30 cellular contexts compared by ENCODE assay signal in the genomic region with DNA sequence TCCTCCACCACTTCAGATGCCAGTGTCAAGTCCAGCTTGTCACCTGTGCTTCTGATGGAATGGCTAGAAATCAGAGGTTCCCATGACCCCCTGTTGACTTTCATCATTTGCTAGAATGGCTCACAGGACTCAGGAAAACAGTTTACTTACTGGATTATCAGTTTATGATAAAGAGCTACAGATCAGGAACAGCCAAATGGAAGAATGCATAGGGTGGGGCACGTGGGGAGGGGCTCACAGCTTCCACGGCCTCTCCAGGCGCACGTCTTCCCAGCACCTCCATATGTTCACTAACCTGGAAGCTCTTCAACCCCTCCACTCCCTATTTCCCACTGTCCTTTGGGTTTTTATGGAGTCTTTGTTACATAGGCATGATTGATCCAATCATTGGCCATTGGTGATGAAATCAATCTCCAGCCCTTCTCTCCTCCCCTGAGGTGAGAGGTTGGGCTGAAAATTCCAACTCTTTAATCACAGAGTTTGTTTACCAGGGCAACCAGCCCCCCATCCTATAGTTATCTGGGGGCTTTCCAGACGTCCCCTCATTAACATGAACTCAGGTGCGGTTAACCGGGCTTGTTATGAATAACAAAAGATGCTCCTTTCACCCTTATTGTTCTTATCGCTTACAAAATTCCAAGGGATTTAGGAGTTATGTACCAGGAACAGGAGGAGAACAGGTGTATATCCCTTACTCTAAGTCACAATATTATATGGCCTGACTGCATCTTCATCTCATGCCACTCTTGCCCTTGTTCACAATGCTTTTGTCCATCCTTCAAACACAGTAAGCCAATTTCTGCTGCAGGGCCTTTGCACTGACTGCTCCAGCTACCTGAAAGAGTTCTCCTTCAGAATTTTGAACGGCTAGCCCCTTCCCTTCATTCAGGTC. TPM values are rescaled to one million over a fixed set of nuclear protein-coding genes. Genes with fewer than 3 reads are reported as not detected.
DNase-seq lines count a peak whose midpoint lies in the region; ATAC-seq and TF ChIP-seq lines count a peak whose summit lies in the region.
"Had no signal": no experiment of that assay in that cellular context is flagged by ENCODE, and none has a peak within 500 bp of the region (broad histone marks: within the 10 kb centered on the region; RNA-seq: fewer than 3 reads in every experiment).

No MANE protein-coding gene starts in this region.

- no peaks in the 10 kb centered on the region for H4K20me1 ChIP-seq in HCT116 (ENCODE audit: insufficient read depth)

- no peak for TF ChIP-seq EP300 in stomach (IDR thresholded peaks at IDR 0.05)

- BruUV-seq in HCT116 (replicated peaks; lab: Mats Ljungman, UMichigan): no TSS peak

- CTCF ChIA-PET in HCT116 (lab: Charles Lee): no interaction called here

- 0 out of 2 replicates have a peak, but pooled peaks cover under 1% of the 10 kb centered on the region for H3K79me2 ChIP-seq in HCT116 (ENCODE audit: insufficient read depth, low read length)

- no peak overlapping the region for H3K9ac ChIP-seq in HCT116 (ENCODE audit: low read length)

- H3K36me3 ChIP-seq in HCT116 (ENCODE audit: control insufficient read depth in 1 of 2, insufficient read depth in 2 of 2, low read length in 2 of 2) (no peaks in the 10 kb centered on the region), body of pancreas (replicated peaks in 1 of 2; ENCODE audit: insufficient read depth in 1 of 2, low read depth in 2 of 2) (no peaks in the 10 kb centered on the region), stomach (no peaks in the 10 kb centered on the region), left lung (peaks cover 0 to 6% of the 10 kb centered on the region in 2 donors)
- H3K36me3 ChIP-seq: esophagus squamous epithelium, neutrophil, tibial nerve had no signal

- H3K4me3 ChIP-seq in HCT116 (replicated peaks in 1 of 2; ENCODE audit: low read depth in 1 of 2, low read length in 2 of 2) (no peak overlapping the region), body of pancreas (no peak overlapping the region), stomach (no peak overlapping the region), left lung (no peak overlapping the region)
- H3K4me3 ChIP-seq: esophagus squamous epithelium, heart right ventricle, tibial nerve had no signal

- TF ChIP-seq CTCF in HCT116 (IDR thresholded peaks at IDR 0.05 in 2 of 3, conservative IDR thresholded peaks at IDR 0.05 in 1 of 3; ENCODE audit: borderline replicate concordance in 1 of 3, insufficient read depth in 1 of 3, low read depth in 2 of 3, low read length in 2 of 3) (no peak), body of pancreas (IDR thresholded peaks at IDR 0.05) (no peak), stomach (IDR thresholded peaks at IDR 0.05) (no peak), left lung (IDR thresholded peaks at IDR 0.05) (no peak)

- WGBS in body of pancreas, 2 donors: 69 to 77% methylated on average over 9 of the region's 9 CpGs
- WGBS in stomach, 5 donors: 51 to 75% (median 63%) methylated on average over 9 of the region's 9 CpGs

- POLR2A ChIA-PET in HCT116 (lab: Charles Lee): no interaction called here

- no peaks in the 10 kb centered on the region for H3K9me2 ChIP-seq in HCT116 (ENCODE audit: insufficient read depth)

- TF ChIP-seq POLR2A in HCT116 (IDR thresholded peaks at IDR 0.05; ENCODE audit: borderline replicate concordance, extremely low read depth, insufficient read depth, insufficient read length) (no peak), body of pancreas (IDR thresholded peaks at IDR 0.05) (no peak), stomach (IDR thresholded peaks at IDR 0.05) (no peak)

- no peak for ATAC-seq in HCT116
- ATAC-seq in body of pancreas: no peak
- no peak for ATAC-seq in left lung
- no peak for ATAC-seq in GM21717 (IDR thresholded peaks at IDR 0.05; ENCODE audit: unreplicated experiment)
- ATAC-seq: foreskin keratinocyte, heart right ventricle, left colon, Panc1, sciatic nerve, T-helper 17 cell had no signal

- DNase-seq in HCT116 (ENCODE audit: low read depth, low spot score) (no peak), body of pancreas (no peak), iPS-NIHi11 (ENCODE audit: low spot score) (peak; percentile 62), stomach (peak; percentile 51), left lung (no peak)
- DNase-seq in stimulated activated CD4-positive, alpha-beta T cell treated with anti-CD3 and anti-CD28 coated beads, Interleukin-1b, Interleukin-23, amount 100 ng/mL, for 48 hours: no peak
- DNase-seq: activated CD4-positive, alpha-beta memory T cell treated with anti-CD3 and anti-CD28 coated beads, Interleukin-2, amount 10 ng/mL, durations not matched to agents 7 days and 5 days; activated CD4-positive, alpha-beta T cell treated with anti-CD3 and anti-CD28 coated beads for 1 hour; activated CD8-positive, alpha-beta memory T cell treated with anti-CD3 and anti-CD28 coated beads, Interleukin-2, amount 50 U/mL, for 4 hours; activated naive CD4-positive, alpha-beta T cell; central memory CD4-positive, alpha-beta T cell; DMS79 treated with DMSO at 0.1 percent for 48 hours; esophagus squamous epithelium; foreskin keratinocyte; GDM1; heart right ventricle; IMR-90; left colon; NCI-H146; NCI-H446; NCI-H748 treated with DMSO at 0.1 percent for 48 hours; Right ventricle myocardium superior; stimulated activated CD4-positive, alpha-beta T cell treated with anti-CD3 and anti-CD28 coated beads, Interleukin-12 subunit alpha, Interleukin-12 subunit beta, amount 100 ng/mL, for 4 hours; stimulated activated CD4-positive, alpha-beta T cell treated with anti-CD3 and anti-CD28 coated beads, Interleukin-4, amount 100 ng/mL, for 1 hour; T-helper 17 cell had no signal

- no peak overlapping the region for H2AFZ ChIP-seq in HCT116 (ENCODE audit: low read depth, low read length, poor library complexity, severe bottlenecking)

- H3K27me3 ChIP-seq in HCT116 (ENCODE audit: insufficient read depth, low read length): no peaks in the 10 kb centered on the region
- H3K27me3 ChIP-seq in body of pancreas: no peaks in the 10 kb centered on the region
- no peaks in the 10 kb centered on the region for H3K27me3 ChIP-seq in stomach
- no peaks in the 10 kb centered on the region for H3K27me3 ChIP-seq in left lung
- H3K27me3 ChIP-seq: esophagus squamous epithelium, foreskin keratinocyte, heart right ventricle, neutrophil, tibial nerve had no signal

- H3K9me3 ChIP-seq in HCT116 (ENCODE audit: control insufficient read depth in 1 of 2, insufficient read depth in 1 of 2, low read depth in 1 of 2, low read length in 2 of 2) (no peaks in the 10 kb centered on the region), body of pancreas (no peaks in the 10 kb centered on the region), stomach (no peaks in the 10 kb centered on the region), left lung (peaks cover 0 to 2% of the 10 kb centered on the region in 2 donors)
- H3K9me3 ChIP-seq: esophagus squamous epithelium, neutrophil had no signal

- H3K4me1 ChIP-seq in HCT116 (ENCODE audit: control insufficient read depth in 1 of 2, insufficient read depth in 2 of 2, low read length in 2 of 2) (peaks cover 58 to 72% of the 10 kb centered on the region in 2 experiments), body of pancreas (peaks cover 92% of the 10 kb centered on the region), stomach (peaks cover 53 to 92% (median 78%) of the 10 kb centered on the region in 4 donors), left lung (peaks cover 23 to 62% of the 10 kb centered on the region in 2 donors)

- RAD21 ChIA-PET in HCT116 (lab: Charles Lee; ENCODE audit: low non-redundant PET in 1 of 2, low total read pairs in 2 of 2, uncharacterized antibody in 2 of 2, unreplicated experiment in 2 of 2): no interaction called here

- intact Hi-C loops in HCT116 (cut with micrococcal nuclease): no loop called here
- intact Hi-C loops in body of pancreas (cut with DNase I): no loop called here
- intact Hi-C loops in stomach (cut with DNase I; ENCODE audit: low total_unique reads): no loop called here
- intact Hi-C loops in left lung (cut with DNase I): no loop called here

- H3K27ac ChIP-seq in HCT116 (ENCODE audit: low read depth, low read length): no peak overlapping the region
- H3K27ac ChIP-seq in body of pancreas: peak overlapping the region in 3 of 4 donors; percentile 25 to 76 (median 27)
- H3K27ac ChIP-seq in stomach: peak overlapping the region; percentile 65 to 85 (median 72)
- no peak overlapping the region for H3K27ac ChIP-seq in left lung
- H3K27ac ChIP-seq: esophagus squamous epithelium, foreskin keratinocyte, heart right ventricle, neutrophil, tibial nerve had no signal

- peak overlapping the region; percentile 31 for H3K4me2 ChIP-seq in HCT116 (ENCODE audit: low read length)

- no peak for TF ChIP-seq RAD21 in HCT116 (IDR thresholded peaks at IDR 0.05; ENCODE audit: low read depth)

TF ChIP-seq in HCT116, 20 proteins besides CTCF, POLR2A, EP300 and RAD21 (continues in another document):
- TF ChIP-seq ZBTB33 (IDR thresholded peaks at IDR 0.05; ENCODE audit: extremely low read depth, insufficient replicate concordance, low read length) (no peak), SRF (IDR thresholded peaks at IDR 0.05; ENCODE audit: low read depth) (no peak)

RNA-seq across cellular contexts. Expression of gene ANXA4, which starts 35.2 kb away (rescaled TPM):
- total RNA-seq in HCT116 (2021; ENCODE audit: unreplicated experiment): 64.6 TPM
- 68.6 and 75.8 TPM in 2 replicates for polyA plus RNA-seq in HCT116 (2012)
- total RNA-seq in body of pancreas: 100 to 1,000 TPM; 382 to 399 TPM
- 100 to 1,000 TPM in 2 of 5 donors, 10 to 100 TPM in 3; 40.8 to 193 (median 58.4) TPM for total RNA-seq in stomach
- polyA plus RNA-seq in stomach: 100 to 1,000 TPM in 1 of 3 donors, 10 to 100 TPM in 2; 67.3 to 113 (median 94.3) TPM
- 100 to 1,000 TPM; 162 to 217 TPM for total RNA-seq in left lung

RNA-seq across cellular contexts. Expression of gene GMCL1, which starts 52.3 kb away (rescaled TPM):
- 16.7 TPM for total RNA-seq in HCT116 (2021; ENCODE audit: unreplicated experiment)
- polyA plus RNA-seq in HCT116 (2012): 5.1 and 6.9 TPM in 2 replicates
- 10 to 100 TPM; 16.1 to 31.6 TPM for total RNA-seq in body of pancreas
- total RNA-seq in stomach: 10 to 100 TPM in 2 of 5 donors, 1 to 10 TPM in 3; 1.2 to 23.1 (median 4.9) TPM
- 1 to 10 TPM; 4.7 to 7.9 (median 7.0) TPM for polyA plus RNA-seq in stomach
- 10 to 100 TPM; 15.3 to 19.4 TPM for total RNA-seq in left lung

Comparison
In these comparisons a context has a peak if more than half of its experiments do, and no peak if none do; other contexts are left out.
1. DNase-seq: peak in iPS-NIHi11 (single experiment) and stomach (single experiment); none in HCT116 (single experiment), body of pancreas (0 of 4), stimulated activated CD4-positive, alpha-beta T cell treated with anti-CD3 and anti-CD28 coated beads, Interleukin-1b, Interleukin-23, amount 100 ng/mL, for 48 hours (single experiment) and left lung (0 of 2).
2. H3K27ac ChIP-seq: peak in body of pancreas (3 of 4) and stomach (5 of 5); none in HCT116 (single experiment) and left lung (0 of 2).